ENCODE assay signal across 1 cellular context in genomic region chr15:63505842-63506222, GRCh38.
TF ChIP-seq lines count a peak whose summit lies in the region.

No MANE protein-coding gene starts in this region.

TF ChIP-seq in HepG2, 621 proteins besides CTCF, POLR2A, EP300 and RAD21 (continued from another document):
- no peak for TF ChIP-seq RERE (CRISPR knock-in tag; IDR thresholded peaks at IDR 0.05; ENCODE audit: low read depth)
- no peak for TF ChIP-seq ZNF800 (CRISPR knock-in tag; IDR thresholded peaks at IDR 0.05)
- TF ChIP-seq POLR2G (IDR thresholded peaks at IDR 0.05; ENCODE audit: low read depth, low read length): no peak
- no peak for TF ChIP-seq ZBTB39 (CRISPR knock-in tag; IDR thresholded peaks at IDR 0.05)
- TF ChIP-seq CCDC6 (CRISPR knock-in tag; IDR thresholded peaks at IDR 0.05): no peak
- no peak for TF ChIP-seq FIP1L1 (IDR thresholded peaks at IDR 0.05; ENCODE audit: borderline replicate concordance, insufficient read depth, low read depth, low read length)
- 0 out of 4 replicates have a peak, but pooled peaks of 1 of the 2 experiments have one; percentile 12 for TF ChIP-seq ATF4 (CRISPR knock-in tag; IDR thresholded peaks at IDR 0.05)
- no peak for TF ChIP-seq ETV6 (CRISPR knock-in tag; conservative IDR thresholded peaks at IDR 0.05)
- no peak for TF ChIP-seq MXD3 (CRISPR knock-in tag; IDR thresholded peaks at IDR 0.05)
- no peak for TF ChIP-seq CEBPG (CRISPR knock-in tag; IDR thresholded peaks at IDR 0.05)
- no peak for TF ChIP-seq PBX3 (CRISPR knock-in tag; IDR thresholded peaks at IDR 0.05; ENCODE audit: borderline replicate concordance)
- TF ChIP-seq ELF3 (CRISPR knock-in tag; IDR thresholded peaks at IDR 0.05): no peak
- no peak for TF ChIP-seq ZNF24 (IDR thresholded peaks at IDR 0.05)
- TF ChIP-seq KLF16 (CRISPR knock-in tag; IDR thresholded peaks at IDR 0.05): no peak
TF ChIP-seq in HepG2: peak in this region for 2.
